In the genomic region with DNA sequence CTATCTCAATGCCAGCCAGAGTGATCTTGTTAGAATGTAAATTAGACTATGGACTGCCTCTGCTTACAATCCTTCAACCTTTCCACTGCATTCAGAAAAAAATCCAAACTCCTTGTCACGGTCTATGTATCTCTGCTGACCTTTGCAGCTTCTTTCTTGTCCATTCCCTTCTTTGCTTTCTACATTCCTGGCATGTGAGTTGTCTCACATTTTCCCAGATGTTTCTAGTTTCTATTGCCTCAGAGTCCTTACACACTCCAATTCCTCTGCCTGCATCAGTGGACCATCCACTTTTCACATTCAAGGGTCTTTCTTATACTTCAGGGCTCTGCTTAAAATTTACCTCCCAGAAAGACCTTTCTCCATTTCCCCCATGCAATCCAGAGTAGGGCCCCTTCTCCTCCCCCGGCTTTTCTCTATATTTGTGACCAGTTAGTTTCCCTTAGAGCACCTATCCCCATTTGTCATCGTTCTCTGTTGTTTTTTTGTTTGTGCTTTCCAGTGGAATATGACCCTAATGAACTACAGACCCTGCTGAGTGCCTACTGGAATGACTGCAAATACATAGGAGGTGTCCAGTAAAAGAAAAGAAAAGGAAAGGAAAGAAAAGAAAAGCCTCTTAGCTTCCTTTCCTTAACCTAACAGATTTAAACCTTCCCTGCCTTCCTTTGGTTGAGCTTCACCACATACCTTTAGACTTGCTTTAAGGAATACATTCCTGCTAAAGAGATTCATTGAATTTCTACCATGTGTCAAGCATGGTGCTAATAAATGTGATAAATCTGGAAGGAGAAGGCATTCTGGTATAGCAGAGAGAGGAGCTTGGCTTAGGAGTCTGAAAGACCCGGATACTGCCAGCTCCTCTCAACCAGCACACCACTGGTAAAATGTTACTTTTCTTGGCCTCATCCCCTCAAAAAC, we compare ENCODE assay signal across 15 cellular contexts.
DNase-seq lines count a peak whose midpoint lies in the region; ATAC-seq and TF ChIP-seq lines count a peak whose summit lies in the region.
"Had no signal": no experiment of that assay in that cellular context is flagged by ENCODE, and none has a peak within 500 bp of the region (broad histone marks: within the 10 kb centered on the region; RNA-seq: fewer than 3 reads in every experiment).

No MANE protein-coding gene starts in this region.

- H3K36me3 ChIP-seq in SJSA1 (no peaks in the 10 kb centered on the region), endodermal cell (ENCODE audit: control insufficient read depth, insufficient read depth, low read length) (no peaks in the 10 kb centered on the region)

- peak; percentile 90 for DNase-seq in EH (ENCODE audit: low read depth)
- peak in 1 of 2 experiments; percentile 65 for DNase-seq in SJSA1 (ENCODE audit: low read depth in 1 of 2, low spot score in 2 of 2)
- DNase-seq in fibroblast of peridontal ligament (ENCODE audit: extremely low read depth): peak; percentile 92
- peak; percentile 93 for DNase-seq in renal cortical epithelial cell (ENCODE audit: low read depth)
- no peak for DNase-seq in endodermal cell
- DNase-seq in activated T-helper 1 cell treated with anti-CD3 and anti-CD28 coated beads, Interleukin-12 subunit alpha, Interleukin-12 subunit beta, Interleukin-2, Interleukin-4 antibody, amounts not matched to agents 30 ng/mL and 10 ng/mL and 1 ng/mL, durations not matched to agents 14 hours and 24 hours and 36 hours (ENCODE audit: low spot score): no peak
- DNase-seq: activated naive CD8-positive, alpha-beta T cell treated with anti-CD3 and anti-CD28 coated beads, Interleukin-2, amount 10 ng/mL, durations not matched to agents 7 days and 5 days; dorsolateral prefrontal cortex; left cardiac atrium; naive thymus-derived CD8-positive, alpha-beta T cell; NCI-H2081; right cardiac atrium; stimulated activated naive CD8-positive, alpha-beta T cell treated with anti-CD3 and anti-CD28 coated beads, Interleukin-15, amount 100 ng/mL, for 72 hours had no signal

- H3K9ac ChIP-seq in endodermal cell (ENCODE audit: extremely low read depth, low read length, poor library complexity, severe bottlenecking): no peak overlapping the region

- intact Hi-C loops in activated T-helper 1 cell treated with anti-CD3 and anti-CD28 coated beads, Interleukin-12 subunit alpha, Interleukin-12 subunit beta, Interleukin-2, Interleukin-4 antibody, amounts not matched to agents 30 ng/mL and 10 ng/mL and 1 ng/mL, durations not matched to agents 14 hours and 24 hours and 36 hours (cut with micrococcal nuclease): no loop called here

- no peak overlapping the region for H3K27ac Mint-ChIP-seq in endodermal cell
- H3K27ac Mint-ChIP-seq in activated T-helper 1 cell treated with anti-CD3 and anti-CD28 coated beads, Interleukin-12 subunit alpha, Interleukin-12 subunit beta, Interleukin-2, Interleukin-4 antibody, amounts not matched to agents 30 ng/mL and 10 ng/mL and 1 ng/mL, durations not matched to agents 14 hours and 24 hours and 36 hours: no peak overlapping the region
- H3K27ac Mint-ChIP-seq: activated naive CD8-positive, alpha-beta T cell treated with anti-CD3 and anti-CD28 coated beads, Interleukin-2, amount 10 ng/mL, durations not matched to agents 7 days and 5 days; naive thymus-derived CD8-positive, alpha-beta T cell; stimulated activated naive CD8-positive, alpha-beta T cell treated with anti-CD3 and anti-CD28 coated beads, Interleukin-15, amount 100 ng/mL, for 72 hours had no signal

- peak overlapping the region; percentile 55 for H3K27ac ChIP-seq in SJSA1
- H3K27ac ChIP-seq in endodermal cell (ENCODE audit: low read depth, low read length): no peak overlapping the region
- H3K27ac ChIP-seq: dorsolateral prefrontal cortex, VCaP had no signal

- no peak for TF ChIP-seq CTCF in endodermal cell (conservative IDR thresholded peaks at IDR 0.05)

- H3K27me3 ChIP-seq in SJSA1 (replicated peaks) (no peaks in the 10 kb centered on the region), endodermal cell (ENCODE audit: control insufficient read depth, insufficient read depth, low read length, poor library complexity, severe bottlenecking) (no peaks in the 10 kb centered on the region)

- no peaks in the 10 kb centered on the region for H3K9me3 ChIP-seq in SJSA1 (replicated peaks)
- no peaks in the 10 kb centered on the region for H3K9me3 ChIP-seq in endodermal cell (ENCODE audit: control insufficient read depth, low read length)

- no peak overlapping the region for H3K4me3 Mint-ChIP-seq in endodermal cell
- H3K4me3 Mint-ChIP-seq in activated T-helper 1 cell treated with anti-CD3 and anti-CD28 coated beads, Interleukin-12 subunit alpha, Interleukin-12 subunit beta, Interleukin-2, Interleukin-4 antibody, amounts not matched to agents 30 ng/mL and 10 ng/mL and 1 ng/mL, durations not matched to agents 14 hours and 24 hours and 36 hours: no peak overlapping the region
- H3K4me3 Mint-ChIP-seq: activated naive CD8-positive, alpha-beta T cell treated with anti-CD3 and anti-CD28 coated beads, Interleukin-2, amount 10 ng/mL, durations not matched to agents 7 days and 5 days; naive thymus-derived CD8-positive, alpha-beta T cell; stimulated activated naive CD8-positive, alpha-beta T cell treated with anti-CD3 and anti-CD28 coated beads, Interleukin-15, amount 100 ng/mL, for 72 hours had no signal

- no peak for ATAC-seq in HG02763 (IDR thresholded peaks at IDR 0.05; ENCODE audit: unreplicated experiment)
- ATAC-seq: left cardiac atrium; naive thymus-derived CD8-positive, alpha-beta T cell; right cardiac atrium; stimulated activated naive CD8-positive, alpha-beta T cell treated with anti-CD3 and anti-CD28 coated beads, Interleukin-15, amount 100 ng/mL, for 72 hours had no signal

- no peaks in the 10 kb centered on the region for H3K36me3 Mint-ChIP-seq in endodermal cell (ENCODE audit: low read depth)
- H3K36me3 Mint-ChIP-seq in activated T-helper 1 cell treated with anti-CD3 and anti-CD28 coated beads, Interleukin-12 subunit alpha, Interleukin-12 subunit beta, Interleukin-2, Interleukin-4 antibody, amounts not matched to agents 30 ng/mL and 10 ng/mL and 1 ng/mL, durations not matched to agents 14 hours and 24 hours and 36 hours (ENCODE audit: low read depth): no peaks in the 10 kb centered on the region
- H3K36me3 Mint-ChIP-seq: activated naive CD8-positive, alpha-beta T cell treated with anti-CD3 and anti-CD28 coated beads, Interleukin-2, amount 10 ng/mL, durations not matched to agents 7 days and 5 days; naive thymus-derived CD8-positive, alpha-beta T cell had no signal

- no peaks in the 10 kb centered on the region for H3K9me3 Mint-ChIP-seq in endodermal cell
- no peaks in the 10 kb centered on the region for H3K9me3 Mint-ChIP-seq in activated T-helper 1 cell treated with anti-CD3 and anti-CD28 coated beads, Interleukin-12 subunit alpha, Interleukin-12 subunit beta, Interleukin-2, Interleukin-4 antibody, amounts not matched to agents 30 ng/mL and 10 ng/mL and 1 ng/mL, durations not matched to agents 14 hours and 24 hours and 36 hours
- H3K9me3 Mint-ChIP-seq: activated naive CD8-positive, alpha-beta T cell treated with anti-CD3 and anti-CD28 coated beads, Interleukin-2, amount 10 ng/mL, durations not matched to agents 7 days and 5 days; stimulated activated naive CD8-positive, alpha-beta T cell treated with anti-CD3 and anti-CD28 coated beads, Interleukin-15, amount 100 ng/mL, for 72 hours had no signal

- H3K4me3 ChIP-seq in SJSA1: no peak overlapping the region
- H3K4me3 ChIP-seq in endodermal cell (ENCODE audit: low read length): no peak overlapping the region
- H3K4me3 ChIP-seq: dorsolateral prefrontal cortex had no signal

- H3K4me1 Mint-ChIP-seq in endodermal cell: no peaks in the 10 kb centered on the region
- H3K4me1 Mint-ChIP-seq in activated T-helper 1 cell treated with anti-CD3 and anti-CD28 coated beads, Interleukin-12 subunit alpha, Interleukin-12 subunit beta, Interleukin-2, Interleukin-4 antibody, amounts not matched to agents 30 ng/mL and 10 ng/mL and 1 ng/mL, durations not matched to agents 14 hours and 24 hours and 36 hours (ENCODE audit: low read depth): no peaks in the 10 kb centered on the region
- H3K4me1 Mint-ChIP-seq: activated naive CD8-positive, alpha-beta T cell treated with anti-CD3 and anti-CD28 coated beads, Interleukin-2, amount 10 ng/mL, durations not matched to agents 7 days and 5 days; naive thymus-derived CD8-positive, alpha-beta T cell; stimulated activated naive CD8-positive, alpha-beta T cell treated with anti-CD3 and anti-CD28 coated beads, Interleukin-15, amount 100 ng/mL, for 72 hours had no signal

- peaks cover 2% of the 10 kb centered on the region for H3K27me3 Mint-ChIP-seq in endodermal cell (ENCODE audit: insufficient read depth)
- no peaks in the 10 kb centered on the region for H3K27me3 Mint-ChIP-seq in activated T-helper 1 cell treated with anti-CD3 and anti-CD28 coated beads, Interleukin-12 subunit alpha, Interleukin-12 subunit beta, Interleukin-2, Interleukin-4 antibody, amounts not matched to agents 30 ng/mL and 10 ng/mL and 1 ng/mL, durations not matched to agents 14 hours and 24 hours and 36 hours (ENCODE audit: insufficient read depth)
- H3K27me3 Mint-ChIP-seq: activated naive CD8-positive, alpha-beta T cell treated with anti-CD3 and anti-CD28 coated beads, Interleukin-2, amount 10 ng/mL, durations not matched to agents 7 days and 5 days; stimulated activated naive CD8-positive, alpha-beta T cell treated with anti-CD3 and anti-CD28 coated beads, Interleukin-15, amount 100 ng/mL, for 72 hours had no signal

- WGBS in endodermal cell (ENCODE audit: insufficient coverage in 1 of 2, insufficient read length in 1 of 2), 2 experiments: 83 to 85% methylated on average over 1 to 4 of the region's 4 CpGs

- H3K4me1 ChIP-seq in SJSA1 (replicated peaks): peaks cover 27% of the 10 kb centered on the region
- H3K4me1 ChIP-seq in endodermal cell (ENCODE audit: control insufficient read depth, insufficient read depth, low read length): peaks cover 9% of the 10 kb centered on the region

Comparison
In these comparisons a context has a peak if more than half of its experiments do, and no peak if none do; other contexts are left out.
1. DNase-seq: peak in EH (single experiment), fibroblast of peridontal ligament (single experiment) and renal cortical epithelial cell (single experiment); none in endodermal cell (single experiment) and activated T-helper 1 cell treated with anti-CD3 and anti-CD28 coated beads, Interleukin-12 subunit alpha, Interleukin-12 subunit beta, Interleukin-2, Interleukin-4 antibody, amounts not matched to agents 30 ng/mL and 10 ng/mL and 1 ng/mL, durations not matched to agents 14 hours and 24 hours and 36 hours (single experiment).